In the genomic region with DNA sequence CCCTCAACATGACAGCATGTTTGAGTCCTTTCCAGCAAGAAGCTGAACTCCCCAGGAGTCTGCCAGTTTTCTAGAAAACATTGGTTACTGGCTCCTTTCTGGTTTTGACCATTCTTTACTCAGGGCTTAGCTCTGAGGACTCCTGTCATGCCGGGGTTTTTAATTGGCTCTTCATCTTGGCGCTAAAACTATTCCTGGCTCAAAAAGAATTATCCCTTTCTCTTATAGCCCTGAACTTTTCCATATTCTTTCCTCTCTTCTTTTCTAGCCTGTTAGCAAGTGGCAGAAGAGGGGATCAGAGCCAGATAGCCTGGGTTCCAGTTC, we compare ENCODE assay signal across 10 cellular contexts. TPM values are rescaled to one million over a fixed set of nuclear protein-coding genes. Genes with fewer than 3 reads are reported as not detected.
A peak's percentile ranks its signal among the peaks of the same experiment; 100 is the strongest.
DNase-seq lines count a peak whose midpoint lies in the region; ATAC-seq, FAIRE-seq and TF ChIP-seq lines count a peak whose summit lies in the region.
"Had no signal": no experiment of that assay in that cellular context is flagged by ENCODE, and none has a peak within 500 bp of the region (broad histone marks: within the 10 kb centered on the region; RNA-seq: fewer than 3 reads in every experiment).

No MANE protein-coding gene starts in this region.

- no peak for FAIRE-seq in pancreas (lab: Jason Lieb, UNC)

- peak; percentile 14 for DNase-seq in DMS53 (lab: John Stamatoyannopoulos, UW)
- no peak for DNase-seq in DMS53 treated with DMSO at 0.1 percent for 48 hours (lab: John Stamatoyannopoulos, UW; ENCODE audit: unreplicated experiment)
- no peak for DNase-seq in ascending aorta (ENCODE audit: low spot score in 2 of 2)
- no peak for DNase-seq in stimulated activated CD8-positive, alpha-beta memory T cell treated with anti-CD3 and anti-CD28 coated beads, Interleukin-4, amount 100 ng/mL, for 48 hours
- no peak for DNase-seq in pancreas
- DNase-seq in left colon: no peak
- DNase-seq: NCI-H1092 had no signal

- no peak overlapping the region for H3K9ac ChIP-seq in parathyroid adenoma

- no peaks in the 10 kb centered on the region for H3K9me3 ChIP-seq in ascending aorta
- no peaks in the 10 kb centered on the region for H3K9me3 ChIP-seq in parathyroid adenoma (ENCODE audit: control insufficient read depth, low read length)
- H3K9me3 ChIP-seq in pancreas: no peaks in the 10 kb centered on the region

- ATAC-seq in HG02759 (IDR thresholded peaks at IDR 0.05; ENCODE audit: unreplicated experiment): peak; percentile 39
- ATAC-seq in pancreas: no peak
- ATAC-seq in left colon: no peak

- 68 to 73% methylated on average over 2 of the region's 2 CpGs for WGBS in pancreas, 2 donors

- H3K27ac ChIP-seq in ascending aorta (no peak overlapping the region), parathyroid adenoma (no peak overlapping the region), pancreas (peak overlapping the region in 2 of 4 donors; percentile 5 to 27)
- H3K27ac ChIP-seq: 22Rv1 had no signal

- H3K4me3 ChIP-seq in ascending aorta: peak overlapping the region; percentile 17 to 34
- no peak overlapping the region for H3K4me3 ChIP-seq in parathyroid adenoma (ENCODE audit: low read depth, low read length)
- no peak overlapping the region for H3K4me3 ChIP-seq in pancreas

- peaks cover 12 to 43% of the 10 kb centered on the region in 2 donors for H3K4me1 ChIP-seq in ascending aorta
- no peaks in the 10 kb centered on the region for H3K4me1 ChIP-seq in parathyroid adenoma
- peaks cover 0 to 11% (median 11%) of the 10 kb centered on the region in 3 donors for H3K4me1 ChIP-seq in pancreas

- no peaks in the 10 kb centered on the region for H3K79me2 ChIP-seq in parathyroid adenoma

- intact Hi-C loops in ascending aorta (cut with DNase I) (no loop called here), pancreas (cut with DNase I) (loop anchor here in 1 of 3 donors (10.0 kb wide), 1 partner anchor 156 kb away; a partner anchor contains a TSS), left colon (cut with DNase I, micrococcal nuclease) (no loop called here)

- TF ChIP-seq CTCF in ascending aorta (IDR thresholded peaks at IDR 0.05) (no peak), parathyroid adenoma (IDR thresholded peaks at IDR 0.05) (no peak), pancreas (IDR thresholded peaks at IDR 0.05) (no peak)

- no peak overlapping the region for H3K4me2 ChIP-seq in parathyroid adenoma (ENCODE audit: low read length)

- H2AFZ ChIP-seq in parathyroid adenoma: peak overlapping the region; percentile 33

- no peaks in the 10 kb centered on the region for H3K27me3 ChIP-seq in ascending aorta
- H3K27me3 ChIP-seq in parathyroid adenoma (ENCODE audit: control insufficient read depth, insufficient read depth, low read length): no peaks in the 10 kb centered on the region
- H3K27me3 ChIP-seq in pancreas: no peaks in the 10 kb centered on the region

- H3K36me3 ChIP-seq in ascending aorta (no peaks in the 10 kb centered on the region), parathyroid adenoma (ENCODE audit: control insufficient read depth, insufficient read depth, low read length) (no peaks in the 10 kb centered on the region), pancreas (no peaks in the 10 kb centered on the region)

RNA-seq across cellular contexts. Expression of a gene that starts 59.7 kb away (rescaled TPM):
- 4.8 TPM for total RNA-seq in ascending aorta
- 1 to 10 TPM; 5.0 to 9.5 (median 6.1) TPM for total RNA-seq in pancreas
- 1 to 10 TPM; 1.2 to 3.4 TPM for polyA plus RNA-seq in pancreas
- 10 to 100 TPM; 11.7 to 15.1 TPM for total RNA-seq in left colon

Comparison
In these comparisons a context has a peak if more than half of its experiments do, and no peak if none do; other contexts are left out.
1. H3K4me3 ChIP-seq: peak in ascending aorta (2 of 2); none in parathyroid adenoma (single experiment) and pancreas (0 of 4).